Comparison of ENCODE assay signal across 17 cellular contexts in the genomic region with DNA sequence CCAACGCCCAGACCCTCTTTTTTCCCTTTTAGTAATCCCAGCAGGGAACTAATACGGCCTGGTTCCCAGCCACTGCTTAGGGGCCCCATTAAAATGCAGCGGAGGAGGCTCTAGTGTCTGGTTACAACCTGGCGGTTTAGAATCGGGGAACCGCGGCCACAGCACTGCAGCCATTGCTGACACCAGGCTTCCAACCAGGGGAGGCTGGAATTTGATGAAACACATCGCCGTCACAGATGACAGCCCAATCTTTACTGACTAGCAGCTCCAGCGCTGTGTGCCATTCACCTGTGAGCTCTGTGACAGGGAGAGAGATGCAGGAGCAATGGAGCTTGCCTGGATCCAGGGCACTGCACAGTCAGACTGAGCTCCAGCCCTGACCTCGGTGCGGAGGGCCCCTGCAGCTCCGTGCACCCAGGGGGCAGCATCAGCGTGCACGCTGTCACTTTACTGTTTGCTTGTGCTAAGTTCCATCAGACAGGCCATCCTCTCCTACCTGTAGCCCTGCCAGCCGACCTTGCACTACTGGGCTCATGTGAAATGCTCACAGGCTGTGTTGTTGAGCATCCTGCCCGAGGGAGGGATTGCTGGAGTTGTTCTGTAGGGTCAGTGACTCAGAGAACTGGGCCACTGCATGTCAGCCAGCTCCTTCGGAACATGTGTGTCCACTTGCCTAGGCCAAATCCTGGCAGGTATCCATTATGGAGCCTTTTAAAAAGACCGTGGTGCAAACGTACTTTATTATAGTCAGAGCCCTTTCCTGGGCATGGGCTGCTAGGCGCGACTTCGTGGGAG.
DNase-seq lines count a peak whose midpoint lies in the region; ATAC-seq and TF ChIP-seq lines count a peak whose summit lies in the region.
"Had no signal": no experiment of that assay in that cellular context is flagged by ENCODE, and none has a peak within 500 bp of the region (broad histone marks: within the 10 kb centered on the region; RNA-seq: fewer than 3 reads in every experiment).

No MANE protein-coding gene starts in this region.

- TF ChIP-seq CTCF in fibroblast of villous mesenchyme (IDR thresholded peaks at IDR 0.05; ENCODE audit: insufficient read depth, low read depth, low read length) = no peak
- no peak for TF ChIP-seq CTCF in psoas muscle (IDR thresholded peaks at IDR 0.05)

- H3K27me3 Mint-ChIP-seq in natural killer cell treated with Interleukin-12 subunit alpha and Interleukin-12 subunit beta and Interleukin-15 and Interleukin-18, amount 100 ng/mL, for 72 hours = peaks cover 3 to 4% of the 10 kb centered on the region in 2 donors
- H3K27me3 Mint-ChIP-seq: activated naive CD8-positive, alpha-beta T cell treated with anti-CD3 and anti-CD28 coated beads for 36 hours had no signal

- H3K36me3 Mint-ChIP-seq in natural killer cell treated with Interleukin-12 subunit alpha and Interleukin-12 subunit beta and Interleukin-15 and Interleukin-18, amount 100 ng/mL, for 72 hours = no peaks in the 10 kb centered on the region
- H3K36me3 Mint-ChIP-seq: activated naive CD8-positive, alpha-beta T cell treated with anti-CD3 and anti-CD28 coated beads for 36 hours; CD8-positive, alpha-beta memory T cell; IgD-negative memory B cell had no signal

- H3K27ac ChIP-seq in GM23248 (no peak overlapping the region), psoas muscle (no peak overlapping the region)
- H3K27ac ChIP-seq: sigmoid colon had no signal

- no peaks in the 10 kb centered on the region for H3K4me1 ChIP-seq in GM23248 (ENCODE audit: insufficient read depth)
- H3K4me1 ChIP-seq in psoas muscle = peaks cover 5% of the 10 kb centered on the region
- H3K4me1 ChIP-seq: sigmoid colon had no signal

- no peak overlapping the region for H3K9ac ChIP-seq in GM23248

- H3K27me3 ChIP-seq in GM23248 (replicated peaks; ENCODE audit: insufficient read depth) = no peaks in the 10 kb centered on the region
- H3K27me3 ChIP-seq in psoas muscle (ENCODE audit: insufficient read depth in 3 of 3, low read length in 2 of 3) = no peaks in the 10 kb centered on the region
- H3K27me3 ChIP-seq: sigmoid colon had no signal

- intact Hi-C loops in psoas muscle (cut with DNase I) = no loop called here

- H3K27ac Mint-ChIP-seq in natural killer cell treated with Interleukin-12 subunit alpha and Interleukin-12 subunit beta and Interleukin-15 and Interleukin-18, amount 100 ng/mL, for 72 hours = no peak overlapping the region
- H3K27ac Mint-ChIP-seq: activated naive CD8-positive, alpha-beta T cell treated with anti-CD3 and anti-CD28 coated beads for 36 hours; CD8-positive, alpha-beta memory T cell; IgD-negative memory B cell had no signal

- H3K4me3 ChIP-seq in GM23248 (no peak overlapping the region), fibroblast of villous mesenchyme (ENCODE audit: low read depth, low read length) (no peak overlapping the region), psoas muscle (no peak overlapping the region)
- H3K4me3 ChIP-seq: sigmoid colon had no signal

- WGBS in GM23248 (ENCODE audit: low coverage in 1 of 2, low lambda C conversion rate in 2 of 2, missing lambda C conversion rate in 2 of 2), 2 experiments = 78 to 81% methylated on average over 23 of the region's 23 CpGs
- WGBS in psoas muscle, 3 donors = 66 to 77% (median 66%) methylated on average over 23 of the region's 23 CpGs

- no peak overlapping the region for H3K4me2 ChIP-seq in GM23248 (ENCODE audit: unreplicated experiment)

- no peak overlapping the region for H3K4me3 Mint-ChIP-seq in natural killer cell treated with Interleukin-12 subunit alpha and Interleukin-12 subunit beta and Interleukin-15 and Interleukin-18, amount 100 ng/mL, for 72 hours
- H3K4me3 Mint-ChIP-seq: activated naive CD8-positive, alpha-beta T cell treated with anti-CD3 and anti-CD28 coated beads for 36 hours; CD8-positive, alpha-beta memory T cell; IgD-negative memory B cell had no signal

- in situ Hi-C loops in GM23248 (cut with MboI) = no loop called here

- no peaks in the 10 kb centered on the region for H4K20me1 ChIP-seq in GM23248 (ENCODE audit: insufficient read depth)

- no peaks in the 10 kb centered on the region for H3K9me2 ChIP-seq in GM23248 (ENCODE audit: insufficient read depth)

- no peaks in the 10 kb centered on the region for H3K9me3 Mint-ChIP-seq in natural killer cell treated with Interleukin-12 subunit alpha and Interleukin-12 subunit beta and Interleukin-15 and Interleukin-18, amount 100 ng/mL, for 72 hours
- H3K9me3 Mint-ChIP-seq: activated naive CD8-positive, alpha-beta T cell treated with anti-CD3 and anti-CD28 coated beads for 36 hours; CD8-positive, alpha-beta memory T cell; IgD-negative memory B cell had no signal

- H3K9me3 ChIP-seq in GM23248 (ENCODE audit: low read depth) = no peaks in the 10 kb centered on the region
- H3K9me3 ChIP-seq in psoas muscle = no peaks in the 10 kb centered on the region
- H3K9me3 ChIP-seq: sigmoid colon had no signal

- H2AFZ ChIP-seq in GM23248 = no peak overlapping the region

- H3K4me1 Mint-ChIP-seq in natural killer cell treated with Interleukin-12 subunit alpha and Interleukin-12 subunit beta and Interleukin-15 and Interleukin-18, amount 100 ng/mL, for 72 hours (ENCODE audit: low read depth in 2 of 2) = no peaks in the 10 kb centered on the region
- H3K4me1 Mint-ChIP-seq: activated naive CD8-positive, alpha-beta T cell treated with anti-CD3 and anti-CD28 coated beads for 36 hours; CD8-positive, alpha-beta memory T cell; IgD-negative memory B cell had no signal

- H3K36me3 ChIP-seq in GM23248 (ENCODE audit: low read depth) (no peaks in the 10 kb centered on the region), psoas muscle (ENCODE audit: insufficient read depth in 1 of 2, low read depth in 1 of 2) (no peaks in the 10 kb centered on the region)

- no peaks in the 10 kb centered on the region for H3K79me2 ChIP-seq in GM23248 (ENCODE audit: insufficient read depth)

- peak; percentile 32 for DNase-seq in GM23248
- peak; percentile 55 for DNase-seq in NCI-H2171 treated with DMSO at 0.1 percent for 48 hours (lab: John Stamatoyannopoulos, UW)
- DNase-seq in fibroblast of villous mesenchyme (ENCODE audit: low read depth) = peak; percentile 44
- peak; percentile 57 to 81 for DNase-seq in psoas muscle
- DNase-seq in NCI-H1105 treated with DMSO at 0.1 percent for 48 hours (lab: John Stamatoyannopoulos, UW) = no peak
- no peak for DNase-seq in natural killer cell treated with Interleukin-12 subunit alpha and Interleukin-12 subunit beta and Interleukin-15 and Interleukin-18, amount 100 ng/mL, for 72 hours (ENCODE audit: low spot score)
- DNase-seq in stimulated activated CD4-positive, alpha-beta T cell treated with anti-CD3 and anti-CD28 coated beads, Interleukin-2, amount 100 ng/mL, for 24 hours = no peak
- no peak for DNase-seq in germinal center (ENCODE audit: low spot score)
- DNase-seq: activated naive CD8-positive, alpha-beta T cell treated with anti-CD3 and anti-CD28 coated beads for 36 hours; activated T-cell treated with anti-CD3 and anti-CD28 coated beads for 4 hours; CD8-positive, alpha-beta memory T cell; cerebellar nuclear complex; NCI-H1436 treated with DMSO at 0.1 percent for 48 hours; sigmoid colon had no signal

- ATAC-seq in psoas muscle = peak; percentile 41 to 86 (median 68)
- no peak for ATAC-seq in natural killer cell treated with Interleukin-12 subunit alpha and Interleukin-12 subunit beta and Interleukin-15 and Interleukin-18, amount 100 ng/mL, for 72 hours
- ATAC-seq: activated CD4-positive, CD25-positive, alpha-beta regulatory T cell treated with anti-CD3 and anti-CD28 coated beads, Interleukin-2, amount 50 U/mL, for 24 hours; SK-N-SH treated with all-trans-retinoic acid at 6 μM for 48 hours had no signal

- H3F3A ChIP-seq in GM23248 (ENCODE audit: insufficient read depth) = no peaks in the 10 kb centered on the region

Comparison
In these comparisons a context has a peak if more than half of its experiments do, and no peak if none do; other contexts are left out.
1. DNase-seq: peak in GM23248 (single experiment), NCI-H2171 treated with DMSO at 0.1 percent for 48 hours (single experiment), fibroblast of villous mesenchyme (single experiment) and psoas muscle (2 of 2); none in NCI-H1105 treated with DMSO at 0.1 percent for 48 hours (single experiment), natural killer cell treated with Interleukin-12 subunit alpha and Interleukin-12 subunit beta and Interleukin-15 and Interleukin-18, amount 100 ng/mL, for 72 hours (single experiment), stimulated activated CD4-positive, alpha-beta T cell treated with anti-CD3 and anti-CD28 coated beads, Interleukin-2, amount 100 ng/mL, for 24 hours (0 of 2) and germinal center (single experiment).
2. ATAC-seq: peak in psoas muscle (4 of 4); none in natural killer cell treated with Interleukin-12 subunit alpha and Interleukin-12 subunit beta and Interleukin-15 and Interleukin-18, amount 100 ng/mL, for 72 hours (0 of 2).